8 cellular contexts compared by ENCODE assay signal in genomic region chr5:54517512-54518145, GRCh38. TPM values are rescaled to one million over a fixed set of nuclear protein-coding genes. Genes with fewer than 3 reads are reported as not detected.
DNase-seq lines count a peak whose midpoint lies in the region; ATAC-seq and TF ChIP-seq lines count a peak whose summit lies in the region.

TSS of gene SNX18 (plus strand) at chr5:54517759. CDS start at chr5:54517953, 194 bp downstream.

- H3K36me3 ChIP-seq in ascending aorta: peaks cover 0 to 26% of the 10 kb centered on the region in 2 donors

- peak within 1 kb of the TSS; percentile 95 to 97 for H3K27ac ChIP-seq in ascending aorta

- ATAC-seq in GM18499 (IDR thresholded peaks at IDR 0.05; ENCODE audit: insufficient read depth, unreplicated experiment) (peak; percentile 54), HG02885 (IDR thresholded peaks at IDR 0.05; ENCODE audit: poor library complexity, unreplicated experiment) (peak; percentile 97)

- H3K9me3 Mint-ChIP-seq in T-helper 2 cell treated with Interferon-gamma antibody and Interleukin-4, amounts not matched to agents 5 μg/mL and 100 μg/mL, for 36 hours: no peaks in the 10 kb centered on the region

- peaks cover 29% of the 10 kb centered on the region for H3K27me3 Mint-ChIP-seq in T-helper 2 cell treated with Interferon-gamma antibody and Interleukin-4, amounts not matched to agents 5 μg/mL and 100 μg/mL, for 36 hours (ENCODE audit: low read depth)

- intact Hi-C loops in ascending aorta (cut with DNase I): loop anchor here (1.0 to 10.0 kb wide), 6 partner anchors 129 to 637 kb away; no protein-coding TSS in a partner anchor

- DNase-seq in NCI-H1694 (lab: John Stamatoyannopoulos, UW) (peak; percentile 74), ascending aorta (ENCODE audit: low spot score in 2 of 2) (peak; percentile 69 to 96), hepatic stellate cell (ENCODE audit: low spot score) (peak; percentile 90), retina (peak; percentile 92), RKO (ENCODE audit: low spot score) (no peak)
- peak; percentile 92 for DNase-seq in T-helper 2 cell treated with Interferon-gamma antibody and Interleukin-4, amounts not matched to agents 5 μg/mL and 100 μg/mL, for 36 hours (ENCODE audit: low spot score)

- H3K4me3 Mint-ChIP-seq in T-helper 2 cell treated with Interferon-gamma antibody and Interleukin-4, amounts not matched to agents 5 μg/mL and 100 μg/mL, for 36 hours: peak within 1 kb of the TSS; percentile 86

- H3K36me3 Mint-ChIP-seq in T-helper 2 cell treated with Interferon-gamma antibody and Interleukin-4, amounts not matched to agents 5 μg/mL and 100 μg/mL, for 36 hours (ENCODE audit: low read depth): peaks cover 36% of the 10 kb centered on the region

- peak within 1 kb of the TSS; percentile 70 for H3K27ac Mint-ChIP-seq in T-helper 2 cell treated with Interferon-gamma antibody and Interleukin-4, amounts not matched to agents 5 μg/mL and 100 μg/mL, for 36 hours

- peak; percentile 95 to 99 (median 97) for TF ChIP-seq CTCF in ascending aorta (IDR thresholded peaks at IDR 0.05)

- H3K4me3 ChIP-seq in ascending aorta: peak within 1 kb of the TSS; percentile 93 to 96

- no peaks in the 10 kb centered on the region for H3K9me3 ChIP-seq in ascending aorta

- peaks cover 2 to 8% of the 10 kb centered on the region in 2 donors for H3K4me1 ChIP-seq in ascending aorta

- H3K27me3 ChIP-seq in ascending aorta: no peaks in the 10 kb centered on the region

- H3K4me1 Mint-ChIP-seq in T-helper 2 cell treated with Interferon-gamma antibody and Interleukin-4, amounts not matched to agents 5 μg/mL and 100 μg/mL, for 36 hours (ENCODE audit: low read depth): peaks cover 39% of the 10 kb centered on the region

RNA-seq across cellular contexts. Expression of gene SNX18, which starts in this region (rescaled TPM):
- total RNA-seq in ascending aorta: 200 TPM
